ENCODE assay signal across 13 cellular contexts in the genomic region with DNA sequence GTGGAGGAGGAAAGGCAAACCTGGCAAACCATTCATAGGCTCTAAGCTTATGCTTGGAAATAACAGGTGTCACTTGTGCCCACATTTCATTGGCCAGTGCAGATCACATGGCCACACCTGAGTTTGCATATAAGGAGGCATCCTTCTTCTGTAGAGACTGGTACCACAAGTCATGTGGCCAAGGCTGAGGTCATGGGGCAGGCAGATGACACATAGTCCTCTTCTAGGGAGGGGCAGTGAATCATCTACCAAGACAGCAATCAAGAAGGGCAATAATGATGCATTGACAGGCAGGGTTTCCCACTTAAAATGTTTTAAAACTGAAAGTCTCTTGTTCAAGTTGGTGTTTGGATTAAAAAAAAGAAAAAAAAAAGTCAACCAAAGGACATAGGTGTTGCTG.
DNase-seq lines count a peak whose midpoint lies in the region; ATAC-seq, FAIRE-seq and TF ChIP-seq lines count a peak whose summit lies in the region.
"Had no signal": no experiment of that assay in that cellular context is flagged by ENCODE, and none has a peak within 500 bp of the region (broad histone marks: within the 10 kb centered on the region; RNA-seq: fewer than 3 reads in every experiment).

No MANE protein-coding gene starts in this region.

- no peak for FAIRE-seq in keratinocyte (lab: Jason Lieb, UNC)

- peaks cover 46% of the 10 kb centered on the region for H3K36me3 Mint-ChIP-seq in endodermal cell (ENCODE audit: low read depth)

- no peak overlapping the region for H2AFZ ChIP-seq in keratinocyte (ENCODE audit: control insufficient read depth, low read length)

- H3K4me3 Mint-ChIP-seq in endodermal cell, result no peak overlapping the region

- H3K4me1 Mint-ChIP-seq in endodermal cell, result peaks cover 25% of the 10 kb centered on the region

- H3K4me3 ChIP-seq in keratinocyte (ENCODE audit: control insufficient read depth in 2 of 3, extremely low read depth in 1 of 3, insufficient read depth in 2 of 3, low read depth in 1 of 3, low read length in 3 of 3), result no peak overlapping the region
- no peak overlapping the region for H3K4me3 ChIP-seq in endodermal cell (ENCODE audit: low read length)
- H3K4me3 ChIP-seq: HAP-1, right atrium auricular region had no signal

- dilution Hi-C loops in keratinocyte (cut with MboI; ENCODE audit: extremely low pct_ligation_motif_present, low sequenced_read_pairs), result no loop called here

- H3K9ac ChIP-seq in keratinocyte (ENCODE audit: control insufficient read depth, extremely low read depth, insufficient read depth, low read length) (no peak overlapping the region), endodermal cell (ENCODE audit: extremely low read depth, low read length, poor library complexity, severe bottlenecking) (no peak overlapping the region)

- H3K4me1 ChIP-seq in keratinocyte (ENCODE audit: control insufficient read depth, extremely low read depth, insufficient read depth, low read length) (peaks cover 8% of the 10 kb centered on the region), endodermal cell (ENCODE audit: control insufficient read depth, insufficient read depth, low read length) (peaks cover 9% of the 10 kb centered on the region)
- H3K4me1 ChIP-seq: HAP-1 had no signal

- no peak for ATAC-seq in left cardiac atrium

- H3K4me2 ChIP-seq in keratinocyte (ENCODE audit: control insufficient read depth, extremely low read depth, insufficient read depth, low read depth, low read length), result no peak overlapping the region

- H3K9me3 ChIP-seq in keratinocyte (ENCODE audit: control insufficient read depth, low read depth, low read length) (no peaks in the 10 kb centered on the region), endodermal cell (ENCODE audit: control insufficient read depth, low read length) (peaks cover 8% of the 10 kb centered on the region)
- H3K9me3 ChIP-seq: HAP-1, right atrium auricular region had no signal

- no peaks in the 10 kb centered on the region for H3K27me3 ChIP-seq in keratinocyte (ENCODE audit: control insufficient read depth, extremely low read depth, insufficient read depth, low read length)
- H3K27me3 ChIP-seq in endodermal cell (ENCODE audit: control insufficient read depth, insufficient read depth, low read length, poor library complexity, severe bottlenecking), result no peaks in the 10 kb centered on the region
- H3K27me3 ChIP-seq: right atrium auricular region had no signal

- H3K9me3 Mint-ChIP-seq in endodermal cell, result no peaks in the 10 kb centered on the region

- H3K27ac Mint-ChIP-seq in endodermal cell, result no peak overlapping the region

- H3K79me2 ChIP-seq in keratinocyte (ENCODE audit: control insufficient read depth, insufficient read depth, low read length), result peaks cover 2% of the 10 kb centered on the region

- TF ChIP-seq CTCF in keratinocyte (optimal IDR thresholded peaks at IDR 0.05 in 1 of 3, IDR thresholded peaks at IDR 0.05 in 1 of 3, conservative IDR thresholded peaks at IDR 0.05 in 1 of 3; ENCODE audit: extremely low read depth in 1 of 3, insufficient read depth in 2 of 3, low read length in 3 of 3), result no peak
- no peak for TF ChIP-seq CTCF in endodermal cell (conservative IDR thresholded peaks at IDR 0.05)

- no peaks in the 10 kb centered on the region for H3K9me1 ChIP-seq in keratinocyte (ENCODE audit: control insufficient read depth, extremely low read depth, insufficient read depth, low read length)

- peak; percentile 2 for DNase-seq in stimulated activated naive CD4-positive, alpha-beta T cell treated with Interleukin-2 at 50 U/mL for 16 hours (lab: John Stamatoyannopoulos, UW)
- DNase-seq in stimulated activated naive CD4-positive, alpha-beta T cell (lab: John Stamatoyannopoulos, UW), result no peak
- DNase-seq in activated CD4-positive, alpha-beta T cell treated with anti-CD3 and anti-CD28 coated beads, Interleukin-2, amount 50 U/mL, for 48 hours, result peak; percentile 17 to 26
- DNase-seq in keratinocyte (ENCODE audit: low read depth, low spot score) (peak; percentile 64), endodermal cell (no peak), left cardiac atrium (no peak), NCI-H2227 treated with DMSO at 0.1 percent for 48 hours (lab: John Stamatoyannopoulos, UW) (no peak), anterior cingulate cortex (lab: John Stamatoyannopoulos, UW) (no peak)
- DNase-seq: effector memory CD4-positive, alpha-beta T cell; NCI-H1092 treated with DMSO at 0.1 percent for 48 hours had no signal

- H4K20me1 ChIP-seq in keratinocyte (ENCODE audit: control insufficient read depth, extremely low read depth, insufficient read depth, low read length), result no peaks in the 10 kb centered on the region

- H3K36me3 ChIP-seq in keratinocyte (ENCODE audit: control insufficient read depth in 2 of 2, extremely low read depth in 1 of 2, insufficient read depth in 2 of 2, low read length in 2 of 2) (peaks cover 7 to 9% of the 10 kb centered on the region in 2 experiments), endodermal cell (ENCODE audit: control insufficient read depth, insufficient read depth, low read length) (peaks cover 66% of the 10 kb centered on the region)

- no peaks in the 10 kb centered on the region for H3K27me3 Mint-ChIP-seq in endodermal cell (ENCODE audit: insufficient read depth)

- intact Hi-C loops in left cardiac atrium (cut with DNase I), result no loop called here

- H3K27ac ChIP-seq in keratinocyte (ENCODE audit: control insufficient read depth, insufficient read depth, low read length) (no peak overlapping the region), endodermal cell (ENCODE audit: low read depth, low read length) (no peak overlapping the region)
- H3K27ac ChIP-seq: C4-2B, right atrium auricular region had no signal

Comparison
In these comparisons a context has a peak if more than half of its experiments do, and no peak if none do; other contexts are left out.
1. DNase-seq: peak in stimulated activated naive CD4-positive, alpha-beta T cell treated with Interleukin-2 at 50 U/mL for 16 hours (single experiment), activated CD4-positive, alpha-beta T cell treated with anti-CD3 and anti-CD28 coated beads, Interleukin-2, amount 50 U/mL, for 48 hours (2 of 2) and keratinocyte (single experiment); none in stimulated activated naive CD4-positive, alpha-beta T cell (0 of 6), endodermal cell (single experiment), left cardiac atrium (single experiment), NCI-H2227 treated with DMSO at 0.1 percent for 48 hours (single experiment) and anterior cingulate cortex (0 of 58).